Comparison of ENCODE assay signal across 25 cellular contexts in the genomic region with DNA sequence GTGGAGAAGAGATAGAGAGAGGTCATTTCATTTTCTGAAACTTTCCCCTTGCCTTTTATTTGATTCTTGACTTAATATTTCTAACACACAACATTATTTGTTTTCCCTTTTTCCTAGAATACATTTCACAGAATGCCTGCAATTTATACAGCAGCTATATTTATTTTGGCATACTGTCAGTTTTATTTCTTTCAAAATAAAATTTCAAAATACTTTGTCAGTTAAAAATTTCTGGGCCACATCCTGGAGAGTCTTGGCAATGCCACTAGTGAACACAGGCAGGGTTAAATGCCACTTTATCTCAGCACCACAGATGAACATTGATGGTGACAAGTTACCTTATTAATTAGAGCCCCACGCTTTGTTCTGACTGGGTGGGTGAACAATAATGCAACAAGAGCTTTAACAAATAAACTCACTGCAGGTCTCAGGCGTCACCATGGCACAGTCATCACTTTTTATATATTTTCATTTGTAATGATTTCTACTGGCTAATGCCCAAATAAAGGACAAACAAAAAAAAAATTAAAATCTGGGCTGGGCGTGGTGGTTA.
"Had no signal": no experiment of that assay in that cellular context is flagged by ENCODE, and none has a peak within 500 bp of the region (broad histone marks: within the 10 kb centered on the region; RNA-seq: fewer than 3 reads in every experiment).

No MANE protein-coding gene starts in this region.

- H3K36me3 ChIP-seq: gastroesophageal sphincter, heart right ventricle, left lung, neutrophil, pancreas, right atrium auricular region, suprapubic skin, transverse colon, upper lobe of right lung, uterus had no signal

- DNase-seq: cortex of kidney; effector memory CD8-positive, alpha-beta T cell; foreskin keratinocyte; heart right ventricle; hippocampal formation; left cardiac atrium; left lung; mesenchymal stem cell; mucosa of descending colon; naive B cell; pancreas; stimulated activated CD4-positive, alpha-beta T cell treated with anti-CD3 and anti-CD28 coated beads, Interleukin-12 subunit alpha, Interleukin-12 subunit beta, amount 100 ng/mL, for 4 hours; stimulated activated CD4-positive, alpha-beta T cell treated with anti-CD3 and anti-CD28 coated beads, Interleukin-1b, Interleukin-23, amount 100 ng/mL, for 48 hours; stimulated activated CD4-positive, alpha-beta T cell treated with anti-CD3 and anti-CD28 coated beads, Interleukin-4, amount 100 ng/mL, for 1 hour; stimulated activated CD8-positive, alpha-beta memory T cell treated with anti-CD3 and anti-CD28 coated beads, Interleukin-4, amount 100 ng/mL, for 48 hours; stimulated activated naive CD4-positive, alpha-beta T cell; stimulated activated naive CD8-positive, alpha-beta T cell treated with anti-CD3 and anti-CD28 coated beads, Interleukin-15, amount 100 ng/mL, for 72 hours; transverse colon; upper lobe of right lung; uterus had no signal

- H3K4me1 ChIP-seq: gastroesophageal sphincter, heart right ventricle, left lung, pancreas, right atrium auricular region, suprapubic skin, transverse colon, upper lobe of right lung, uterus had no signal

- H3K27me3 ChIP-seq: foreskin keratinocyte, gastroesophageal sphincter, heart right ventricle, left lung, neutrophil, pancreas, right atrium auricular region, suprapubic skin, transverse colon, upper lobe of right lung, uterus had no signal

- H3K9me3 ChIP-seq: gastroesophageal sphincter, heart right ventricle, left lung, mucosa of descending colon, neutrophil, pancreas, right atrium auricular region, suprapubic skin, transverse colon, upper lobe of right lung, uterus had no signal

- H3K4me3 ChIP-seq: gastroesophageal sphincter, heart right ventricle, left lung, mucosa of descending colon, pancreas, right atrium auricular region, smooth muscle cell, suprapubic skin, transverse colon, upper lobe of right lung, uterus had no signal
